ENCODE assay signal across 8 cellular contexts in the genomic region with DNA sequence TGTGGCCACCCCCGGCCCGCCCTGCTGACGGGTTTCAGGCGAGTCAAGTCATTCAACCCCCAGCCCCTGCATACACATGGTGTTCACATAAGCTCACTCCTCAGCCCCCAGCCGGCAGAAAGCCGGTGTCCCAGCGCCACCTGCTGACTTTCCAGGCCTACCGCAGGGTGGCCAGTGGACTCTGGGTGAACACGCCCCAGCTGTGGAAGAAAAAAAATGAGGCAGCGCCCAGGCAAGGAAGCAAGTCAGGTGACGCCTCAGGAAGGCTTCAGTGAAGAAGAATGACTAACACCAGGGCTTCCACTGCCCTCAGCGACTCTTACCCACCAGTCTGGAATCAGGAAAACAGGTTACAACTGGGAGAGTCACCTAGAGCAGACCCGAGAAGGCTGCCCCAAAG. TPM values are rescaled to one million over a fixed set of nuclear protein-coding genes. Genes with fewer than 3 reads are reported as not detected.
DNase-seq lines count a peak whose midpoint lies in the region; ATAC-seq and TF ChIP-seq lines count a peak whose summit lies in the region.

No MANE protein-coding gene starts in this region.

- no peak overlapping the region for H3K4me3 ChIP-seq in NB4 (ENCODE audit: low read depth, low read length)
- no peak overlapping the region for H3K4me3 ChIP-seq in esophagus muscularis mucosa

- 29% methylated on average over 7 of the region's 13 CpGs for WGBS in esophagus muscularis mucosa

- H3K27ac ChIP-seq in esophagus muscularis mucosa (replicated peaks in 1 of 4), result peak overlapping the region in 1 of 4 donors; percentile 42

- H3K9me3 ChIP-seq in esophagus muscularis mucosa, result no peaks in the 10 kb centered on the region

- H3K4me3 Mint-ChIP-seq in activated CD4-positive, alpha-beta T cell treated with anti-CD3 and anti-CD28 coated beads, Interleukin-2, amount 10 ng/mL, durations not matched to agents 24 days and 14 days, result no peak overlapping the region
- H3K4me3 Mint-ChIP-seq in nephron, result no peak overlapping the region

- no peaks in the 10 kb centered on the region for H3K27me3 ChIP-seq in esophagus muscularis mucosa

- peaks cover 0 to 31% (median 16%) of the 10 kb centered on the region in 4 donors for H3K36me3 ChIP-seq in esophagus muscularis mucosa

- TF ChIP-seq POLR2A in NB4 (IDR thresholded peaks at IDR 0.05; ENCODE audit: extremely low read depth, insufficient read length), result no peak
- TF ChIP-seq POLR2A in esophagus muscularis mucosa (IDR thresholded peaks at IDR 0.05; ENCODE audit: low read depth), result no peak

- no peak for TF ChIP-seq EP300 in esophagus muscularis mucosa (IDR thresholded peaks at IDR 0.05)

- ATAC-seq in GM21619 (IDR thresholded peaks at IDR 0.05; ENCODE audit: unreplicated experiment), result no peak

- peaks cover 4 to 37% (median 29%) of the 10 kb centered on the region in 4 donors for H3K4me1 ChIP-seq in esophagus muscularis mucosa

- H3K9me3 Mint-ChIP-seq in activated CD4-positive, alpha-beta T cell treated with anti-CD3 and anti-CD28 coated beads, Interleukin-2, amount 10 ng/mL, durations not matched to agents 24 days and 14 days, result no peaks in the 10 kb centered on the region
- H3K9me3 Mint-ChIP-seq in nephron, result peaks cover 20% of the 10 kb centered on the region

- no peaks in the 10 kb centered on the region for H3K27me3 Mint-ChIP-seq in activated CD4-positive, alpha-beta T cell treated with anti-CD3 and anti-CD28 coated beads, Interleukin-2, amount 10 ng/mL, durations not matched to agents 24 days and 14 days
- H3K27me3 Mint-ChIP-seq in nephron (ENCODE audit: low read depth), result no peaks in the 10 kb centered on the region

- peaks cover 4% of the 10 kb centered on the region for H3K4me1 Mint-ChIP-seq in activated CD4-positive, alpha-beta T cell treated with anti-CD3 and anti-CD28 coated beads, Interleukin-2, amount 10 ng/mL, durations not matched to agents 24 days and 14 days
- peaks cover 30% of the 10 kb centered on the region for H3K4me1 Mint-ChIP-seq in nephron

- DNase-seq in SKM-1 treated with dmso at 0.1 percent for 144 hours (lab: John Stamatoyannopoulos, UW; ENCODE audit: unreplicated experiment) (peak; percentile 15), SKM-1 (lab: John Stamatoyannopoulos, UW; ENCODE audit: unreplicated experiment) (no peak), NB4 (ENCODE audit: low read depth) (peak; percentile 65), esophagus muscularis mucosa (ENCODE audit: extremely low spot score) (no peak), NCI-H1092 (lab: John Stamatoyannopoulos, UW) (no peak)
- peak; percentile 82 for DNase-seq in activated CD4-positive, alpha-beta T cell treated with anti-CD3 and anti-CD28 coated beads, Interleukin-2, amount 10 ng/mL, durations not matched to agents 24 days and 14 days

- peaks cover 24% of the 10 kb centered on the region for H3K36me3 Mint-ChIP-seq in activated CD4-positive, alpha-beta T cell treated with anti-CD3 and anti-CD28 coated beads, Interleukin-2, amount 10 ng/mL, durations not matched to agents 24 days and 14 days (ENCODE audit: low read depth)
- H3K36me3 Mint-ChIP-seq in nephron (ENCODE audit: low read depth), result peaks cover 23% of the 10 kb centered on the region

- TF ChIP-seq CTCF in NB4 (IDR thresholded peaks at IDR 0.05; ENCODE audit: low read depth, low read length) (peak; percentile 47), esophagus muscularis mucosa (IDR thresholded peaks at IDR 0.05) (peak; percentile 62 to 71 (median 67)), nephron (IDR thresholded peaks at IDR 0.05; ENCODE audit: unreplicated experiment in 3 of 3) (peak; percentile 50 to 69 (median 56))

- no peak overlapping the region for H3K27ac Mint-ChIP-seq in activated CD4-positive, alpha-beta T cell treated with anti-CD3 and anti-CD28 coated beads, Interleukin-2, amount 10 ng/mL, durations not matched to agents 24 days and 14 days
- H3K27ac Mint-ChIP-seq in nephron, result peak overlapping the region in 2 of 3 experiments; percentile 67 to 82

- intact Hi-C loops in activated CD4-positive, alpha-beta T cell treated with anti-CD3 and anti-CD28 coated beads, Interleukin-2, amount 10 ng/mL, durations not matched to agents 24 days and 14 days (cut with micrococcal nuclease), result no loop called here
- intact Hi-C loops in esophagus muscularis mucosa (cut with DNase I), result no loop called here

RNA-seq across cellular contexts. Expression of gene BCAP31, which starts 15.8 kb away (rescaled TPM):
- total RNA-seq in activated CD4-positive, alpha-beta T cell treated with anti-CD3 and anti-CD28 coated beads, Interleukin-2, amount 10 ng/mL, durations not matched to agents 24 days and 14 days, result 154 and 157 TPM in 2 replicates
- 100 to 1,000 TPM in 2 of 4 donors, 10 to 100 TPM in 2; 76.4 to 129 (median 101) TPM for total RNA-seq in esophagus muscularis mucosa

RNA-seq across cellular contexts. Expression of gene ABCD1, which starts 16.2 kb away (rescaled TPM):
- total RNA-seq in activated CD4-positive, alpha-beta T cell treated with anti-CD3 and anti-CD28 coated beads, Interleukin-2, amount 10 ng/mL, durations not matched to agents 24 days and 14 days, result 6.6 and 7.7 TPM in 2 replicates
- total RNA-seq in esophagus muscularis mucosa, result 10 to 100 TPM; 18.4 to 36.2 (median 25.1) TPM

RNA-seq across cellular contexts. Expression of gene SLC6A8, which starts 20.7 kb away (rescaled TPM):
- total RNA-seq in activated CD4-positive, alpha-beta T cell treated with anti-CD3 and anti-CD28 coated beads, Interleukin-2, amount 10 ng/mL, durations not matched to agents 24 days and 14 days, result 3.5 TPM in 2 replicates
- total RNA-seq in esophagus muscularis mucosa, result 10 to 100 TPM; 41.7 to 62.3 (median 45.6) TPM

RNA-seq across cellular contexts. Expression of gene PNCK, which starts 34.8 kb away (rescaled TPM):
- total RNA-seq in activated CD4-positive, alpha-beta T cell treated with anti-CD3 and anti-CD28 coated beads, Interleukin-2, amount 10 ng/mL, durations not matched to agents 24 days and 14 days, result 0.36 and 0.84 TPM in 2 replicates
- 10 to 100 TPM; 20.5 to 67.8 (median 26.0) TPM for total RNA-seq in esophagus muscularis mucosa

RNA-seq across cellular contexts. Expression of gene PLXNB3, which starts 55.6 kb away (rescaled TPM):
- total RNA-seq in activated CD4-positive, alpha-beta T cell treated with anti-CD3 and anti-CD28 coated beads, Interleukin-2, amount 10 ng/mL, durations not matched to agents 24 days and 14 days, result 0.43 and 0.49 TPM in 2 replicates
- total RNA-seq in esophagus muscularis mucosa, result 10 to 100 TPM in 3 of 4 donors, 1 to 10 TPM in 1; 6.1 to 21.9 (median 17.6) TPM

Comparison
In these comparisons a context has a peak if more than half of its experiments do, and no peak if none do; other contexts are left out.
1. DNase-seq: peak in SKM-1 treated with dmso at 0.1 percent for 144 hours (single experiment), NB4 (single experiment) and activated CD4-positive, alpha-beta T cell treated with anti-CD3 and anti-CD28 coated beads, Interleukin-2, amount 10 ng/mL, durations not matched to agents 24 days and 14 days (single experiment); none in SKM-1 (single experiment), esophagus muscularis mucosa (single experiment) and NCI-H1092 (single experiment).
2. Peak in every context shown above with its lines, with median percentiles within 50 percentile points of each other: CTCF ChIP-seq.